18 cellular contexts compared by ENCODE assay signal in genomic region chr7:133973710-133974109, GRCh38.
"Had no signal": no experiment of that assay in that cellular context is flagged by ENCODE, and none has a peak within 500 bp of the region (broad histone marks: within the 10 kb centered on the region; RNA-seq: fewer than 3 reads in every experiment).

No MANE protein-coding gene starts in this region.

- H3K4me2 ChIP-seq: KMS-11 had no signal

- DNase-seq: Kasumi-1, MV-4-11, NCI-H1048, NCI-H1105, NCI-H1417, NCI-H1436 treated with DMSO at 0.1 percent for 48 hours, NCI-H1694, NCI-H187 treated with DMSO at 0.1 percent for 48 hours, NCI-H2029 treated with DMSO at 0.1 percent for 48 hours, NCI-H226, NCI-H446, NCI-H510A, NCI-H524 treated with DMSO at 0.1 percent for 48 hours, NCI-H69, NCI-H774, Right ventricle myocardium superior, RPMI8226 had no signal

- H3K9ac ChIP-seq: KMS-11 had no signal

- H3K27ac ChIP-seq: KMS-11 had no signal
